17 cellular contexts compared by ENCODE assay signal in the genomic region with DNA sequence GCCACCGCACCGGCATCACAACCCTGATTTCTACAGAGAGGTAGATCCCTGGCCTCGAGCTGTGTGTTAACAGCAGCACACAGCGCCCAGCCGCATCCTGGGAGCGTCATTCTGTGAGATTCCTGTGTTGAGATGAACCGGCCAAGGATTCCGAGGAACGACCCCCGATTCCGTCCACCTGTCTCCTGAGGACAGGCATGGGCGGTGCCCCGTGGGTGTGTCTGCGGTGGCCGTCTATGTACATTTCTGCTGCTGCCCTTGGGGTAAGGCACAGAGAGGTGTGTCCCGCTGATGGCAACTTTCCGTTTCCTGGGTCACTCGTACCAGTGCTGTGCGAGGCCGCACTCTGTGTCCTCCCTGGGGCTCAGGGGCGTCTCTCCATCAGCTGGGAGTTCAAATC.
"Had no signal": no experiment of that assay in that cellular context is flagged by ENCODE, and none has a peak within 500 bp of the region (broad histone marks: within the 10 kb centered on the region; RNA-seq: fewer than 3 reads in every experiment).

No MANE protein-coding gene starts in this region.

- H3K9me3 ChIP-seq: adrenal gland, thoracic aorta had no signal

- H3K4me3 Mint-ChIP-seq: activated CD8-positive, alpha-beta memory T cell treated with anti-CD3 and anti-CD28 coated beads, Interleukin-2, amount 10 ng/mL, durations not matched to agents 7 days and 5 days; activated T-cell treated with anti-CD3 and anti-CD28 coated beads, Interleukin-2, amount 50 U/mL, for 4 hours; nephron; stimulated activated naive CD8-positive, alpha-beta T cell treated with anti-CD3 and anti-CD28 coated beads, Interleukin-15, amount 100 ng/mL, for 72 hours; T-cell had no signal

- H3K27ac ChIP-seq: SK-N-MC, thoracic aorta had no signal

- ATAC-seq: activated CD4-positive, CD25-positive, alpha-beta regulatory T cell treated with anti-CD3 and anti-CD28 coated beads, Interleukin-2, amount 50 U/mL, for 24 hours; activated CD8-positive, alpha-beta memory T cell treated with anti-CD3 and anti-CD28 coated beads, Interleukin-2, amount 10 ng/mL, durations not matched to agents 7 days and 5 days; activated T-cell treated with anti-CD3 and anti-CD28 coated beads, Interleukin-2, amount 50 U/mL, for 4 hours; sciatic nerve; stimulated activated naive CD8-positive, alpha-beta T cell treated with anti-CD3 and anti-CD28 coated beads, Interleukin-15, amount 100 ng/mL, for 72 hours; T-cell had no signal

- H3K27ac Mint-ChIP-seq: activated CD8-positive, alpha-beta memory T cell treated with anti-CD3 and anti-CD28 coated beads, Interleukin-2, amount 10 ng/mL, durations not matched to agents 7 days and 5 days; nephron; T-cell had no signal

- H3K27me3 ChIP-seq: adrenal gland, dorsolateral prefrontal cortex had no signal

- H3K4me3 ChIP-seq: adrenal gland, dorsolateral prefrontal cortex, SK-N-MC, thoracic aorta had no signal

- DNase-seq: activated CD4-positive, alpha-beta T cell treated with anti-CD3 and anti-CD28 coated beads, Interleukin-2, amount 50 U/mL, for 4 hours; activated CD8-positive, alpha-beta memory T cell treated with anti-CD3 and anti-CD28 coated beads, Interleukin-2, amount 10 ng/mL, durations not matched to agents 7 days and 5 days; activated effector memory CD4-positive, alpha-beta T cell treated with Interleukin-2 at 50 U/mL for 16 hours; activated naive CD4-positive, alpha-beta T cell treated with anti-CD3 and anti-CD28 coated beads, Interleukin-2, amount 50 U/mL, for 16 hours; activated T-cell treated with anti-CD3 and anti-CD28 coated beads, Interleukin-2, amount 50 U/mL, for 4 hours; adrenal gland; dorsolateral prefrontal cortex; hypothalamus; mesendoderm; stimulated activated naive CD8-positive, alpha-beta T cell treated with anti-CD3 and anti-CD28 coated beads, Interleukin-15, amount 100 ng/mL, for 72 hours; T-cell; T-helper 9 cell had no signal

- H3K4me1 Mint-ChIP-seq: nephron had no signal

- H3K27me3 Mint-ChIP-seq: activated CD8-positive, alpha-beta memory T cell treated with anti-CD3 and anti-CD28 coated beads, Interleukin-2, amount 10 ng/mL, durations not matched to agents 7 days and 5 days; stimulated activated naive CD8-positive, alpha-beta T cell treated with anti-CD3 and anti-CD28 coated beads, Interleukin-15, amount 100 ng/mL, for 72 hours; T-cell had no signal

- H3K9me3 Mint-ChIP-seq: activated T-cell treated with anti-CD3 and anti-CD28 coated beads, Interleukin-2, amount 50 U/mL, for 4 hours; nephron; T-cell had no signal
